ENCODE assay signal across 8 cellular contexts in the genomic region with DNA sequence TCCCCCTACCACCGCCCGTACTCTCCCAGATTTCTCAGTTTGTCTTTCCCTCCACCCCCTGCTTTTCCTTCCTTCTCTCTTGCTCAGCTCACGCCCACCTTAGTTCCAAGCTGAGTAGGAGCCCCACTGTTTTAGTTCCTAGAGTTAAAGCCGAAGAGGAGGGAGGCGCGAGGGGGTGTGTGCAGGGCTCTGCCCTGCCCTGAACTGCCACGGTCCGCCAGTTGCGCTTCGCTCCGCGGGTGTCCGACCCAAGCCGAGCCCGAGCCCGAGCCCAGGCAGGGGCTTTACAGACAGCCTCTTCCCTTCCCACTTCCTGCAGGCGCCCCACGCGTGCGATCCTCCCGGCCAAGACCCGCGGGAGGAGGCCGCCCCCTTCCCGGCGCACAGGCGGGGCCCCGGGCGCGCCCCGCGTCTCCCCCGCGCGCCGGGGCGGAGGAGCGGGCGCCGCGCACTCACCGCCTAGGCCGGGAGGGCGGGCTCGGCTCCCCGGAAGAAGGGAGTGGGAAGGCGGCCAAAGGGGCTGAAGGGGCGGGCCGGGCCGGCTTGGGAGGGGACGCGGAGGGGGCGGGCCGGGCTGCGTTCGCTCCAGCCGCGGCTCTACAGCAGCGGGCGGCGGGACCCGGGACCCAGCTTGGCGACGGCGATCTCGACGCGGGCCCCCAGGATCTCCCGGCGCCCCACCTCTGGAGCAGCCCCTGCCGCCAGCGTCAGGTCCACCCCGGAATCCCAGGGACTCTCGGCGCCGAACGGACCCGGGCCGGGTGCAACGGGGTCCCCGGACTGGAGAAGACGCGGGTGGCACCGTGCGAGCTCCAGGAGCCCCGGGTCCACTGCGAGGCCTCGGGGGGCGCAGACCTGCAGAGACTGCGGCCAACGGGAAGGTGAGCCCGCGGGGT. TPM values are rescaled to one million over a fixed set of nuclear protein-coding genes. Genes with fewer than 3 reads are reported as not detected.
A peak's percentile ranks its signal among the peaks of the same experiment; 100 is the strongest.
DNase-seq lines count a peak whose midpoint lies in the region; ATAC-seq and TF ChIP-seq lines count a peak whose summit lies in the region.

A gene with protein sequence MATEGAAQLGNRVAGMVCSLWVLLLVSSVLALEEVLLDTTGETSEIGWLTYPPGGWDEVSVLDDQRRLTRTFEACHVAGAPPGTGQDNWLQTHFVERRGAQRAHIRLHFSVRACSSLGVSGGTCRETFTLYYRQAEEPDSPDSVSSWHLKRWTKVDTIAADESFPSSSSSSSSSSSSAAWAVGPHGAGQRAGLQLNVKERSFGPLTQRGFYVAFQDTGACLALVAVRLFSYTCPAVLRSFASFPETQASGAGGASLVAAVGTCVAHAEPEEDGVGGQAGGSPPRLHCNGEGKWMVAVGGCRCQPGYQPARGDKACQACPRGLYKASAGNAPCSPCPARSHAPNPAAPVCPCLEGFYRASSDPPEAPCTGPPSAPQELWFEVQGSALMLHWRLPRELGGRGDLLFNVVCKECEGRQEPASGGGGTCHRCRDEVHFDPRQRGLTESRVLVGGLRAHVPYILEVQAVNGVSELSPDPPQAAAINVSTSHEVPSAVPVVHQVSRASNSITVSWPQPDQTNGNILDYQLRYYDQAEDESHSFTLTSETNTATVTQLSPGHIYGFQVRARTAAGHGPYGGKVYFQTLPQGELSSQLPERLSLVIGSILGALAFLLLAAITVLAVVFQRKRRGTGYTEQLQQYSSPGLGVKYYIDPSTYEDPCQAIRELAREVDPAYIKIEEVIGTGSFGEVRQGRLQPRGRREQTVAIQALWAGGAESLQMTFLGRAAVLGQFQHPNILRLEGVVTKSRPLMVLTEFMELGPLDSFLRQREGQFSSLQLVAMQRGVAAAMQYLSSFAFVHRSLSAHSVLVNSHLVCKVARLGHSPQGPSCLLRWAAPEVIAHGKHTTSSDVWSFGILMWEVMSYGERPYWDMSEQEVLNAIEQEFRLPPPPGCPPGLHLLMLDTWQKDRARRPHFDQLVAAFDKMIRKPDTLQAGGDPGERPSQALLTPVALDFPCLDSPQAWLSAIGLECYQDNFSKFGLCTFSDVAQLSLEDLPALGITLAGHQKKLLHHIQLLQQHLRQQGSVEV (plus strand): TSS at position 572 of the 896 bp plus-strand sequence. CDS start 8,152 bp downstream, outside the sequence.

- H3K4me1 Mint-ChIP-seq in activated B cell treated with CpG ODN at 0.5 μM for 24 hours: peaks cover 27% of the 10 kb centered on the region
- H3K4me1 Mint-ChIP-seq in central memory CD8-positive, alpha-beta T cell: peaks cover 26% of the 10 kb centered on the region

- POLR2A ChIA-PET in activated B cell treated with CpG ODN at 0.5 μM for 24 hours (lab: Charles Lee): interaction anchor here (0.6 to 3.1 kb wide), 14 partner anchors 12 to 1858 kb away, joined by 3 to 59 read pairs (median 5); a partner anchor contains a TSS

- DNase-seq in GM03348 (ENCODE audit: low spot score) (peak; percentile 85), HAP-1 (ENCODE audit: low spot score in 2 of 2) (peak; percentile 40 to 83), M059J (ENCODE audit: low read depth) (peak; percentile 24), activated B cell treated with CpG ODN at 0.5 μM for 24 hours (peak; percentile 70), kidney epithelial cell (ENCODE audit: low read depth) (no peak), NCI-H1694 treated with DMSO at 0.1 percent for 48 hours (lab: John Stamatoyannopoulos, UW) (no peak)
- DNase-seq in central memory CD8-positive, alpha-beta T cell (ENCODE audit: low spot score in 2 of 2): no peak
- DNase-seq in stimulated activated CD4-positive, alpha-beta T cell treated with anti-CD3 and anti-CD28 coated beads, Interleukin-15, amount 100 ng/mL, for 24 hours: peak; percentile 83

- peak within 1 kb of the TSS; percentile 95 for H3K27ac Mint-ChIP-seq in activated B cell treated with CpG ODN at 0.5 μM for 24 hours
- H3K27ac Mint-ChIP-seq in central memory CD8-positive, alpha-beta T cell (ENCODE audit: low read depth): peak within 1 kb of the TSS; percentile 82

- peaks cover 5% of the 10 kb centered on the region for H3K27me3 ChIP-seq in HAP-1 (ENCODE audit: low read depth)
- peaks cover 5% of the 10 kb centered on the region for H3K27me3 ChIP-seq in kidney epithelial cell (ENCODE audit: control insufficient read depth, insufficient read depth, low read length)

- in situ Hi-C loops in HAP-1 (cut with MboI; ENCODE audit: low sequenced_read_pairs): loop anchor here (10.0 kb wide), 2 partner anchors 150 to 360 kb away; no protein-coding TSS in a partner anchor

- H3K27me3 Mint-ChIP-seq in activated B cell treated with CpG ODN at 0.5 μM for 24 hours: no peaks in the 10 kb centered on the region
- peaks cover 12% of the 10 kb centered on the region for H3K27me3 Mint-ChIP-seq in central memory CD8-positive, alpha-beta T cell

- no peaks in the 10 kb centered on the region for H3K9me3 Mint-ChIP-seq in activated B cell treated with CpG ODN at 0.5 μM for 24 hours
- no peaks in the 10 kb centered on the region for H3K9me3 Mint-ChIP-seq in central memory CD8-positive, alpha-beta T cell

- TF ChIP-seq CTCF in activated B cell treated with CpG ODN at 0.5 μM for 24 hours (IDR thresholded peaks at IDR 0.05) (no peak), kidney epithelial cell (IDR thresholded peaks at IDR 0.05; ENCODE audit: insufficient read depth, low read length, poor library complexity, severe bottlenecking) (no peak)

- peaks cover 5% of the 10 kb centered on the region for H3K36me3 Mint-ChIP-seq in activated B cell treated with CpG ODN at 0.5 μM for 24 hours (ENCODE audit: low read depth)
- H3K36me3 Mint-ChIP-seq in central memory CD8-positive, alpha-beta T cell (ENCODE audit: insufficient read depth): peaks cover 3% of the 10 kb centered on the region

- ATAC-seq in activated B cell treated with CpG ODN at 0.5 μM for 24 hours (ENCODE audit: low read depth): peak; percentile 68
- ATAC-seq in central memory CD8-positive, alpha-beta T cell (replicated peaks; ENCODE audit: extremely low read depth, poor library complexity, severe bottlenecking): peak; percentile 70

- peak within 1 kb of the TSS; percentile 97 for H3K4me3 Mint-ChIP-seq in activated B cell treated with CpG ODN at 0.5 μM for 24 hours
- H3K4me3 Mint-ChIP-seq in central memory CD8-positive, alpha-beta T cell: peak within 1 kb of the TSS; percentile 94

- H3K9me3 ChIP-seq in HAP-1: no peaks in the 10 kb centered on the region

- H3K4me3 ChIP-seq in HAP-1 (peak within 1 kb of the TSS; percentile 42), kidney epithelial cell (ENCODE audit: low read depth, low read length) (peak within 1 kb of the TSS; percentile 66)

- H3K36me3 ChIP-seq in HAP-1 (replicated peaks): no peaks in the 10 kb centered on the region
- H3K36me3 ChIP-seq in kidney epithelial cell (ENCODE audit: control insufficient read depth, insufficient read depth, low read length): no peaks in the 10 kb centered on the region

- H3K4me1 ChIP-seq in HAP-1: no peaks in the 10 kb centered on the region

- CTCF ChIA-PET in activated B cell treated with CpG ODN at 0.5 μM for 24 hours (lab: Charles Lee): interaction anchor here (0.7 to 3.3 kb wide), 15 partner anchors 8 to 361 kb away, joined by 3 to 44 read pairs (median 5); no protein-coding TSS in a partner anchor

- intact Hi-C loops in activated B cell treated with CpG ODN at 0.5 μM for 24 hours (cut with micrococcal nuclease): loop anchor here (1.0 to 10.0 kb wide), 11 partner anchors 12 to 528 kb away; a partner anchor contains a TSS

RNA-seq across cellular contexts. Expression of the gene that starts here (rescaled TPM):
- 0.02 TPM in 1 of 2 replicates, not detected in the other for total RNA-seq in M059J (2014; rRNA removed; shearing (Covaris generic))
- 20.9 and 21.4 TPM in 2 replicates for total RNA-seq in activated B cell treated with CpG ODN at 0.5 μM for 24 hours
- total RNA-seq in kidney epithelial cell: 3.3 and 7.7 TPM in 2 replicates

Comparison
In these comparisons a context has a peak if more than half of its experiments do, and no peak if none do; other contexts are left out.
1. Peak in DNase-seq in M059J; RNA of the gene not detected or under 1 TPM.
2. DNase-seq: peak in GM03348 (single experiment), HAP-1 (2 of 2), activated B cell treated with CpG ODN at 0.5 μM for 24 hours (single experiment) and stimulated activated CD4-positive, alpha-beta T cell treated with anti-CD3 and anti-CD28 coated beads, Interleukin-15, amount 100 ng/mL, for 24 hours (single experiment); none in central memory CD8-positive, alpha-beta T cell (0 of 2), kidney epithelial cell (single experiment) and NCI-H1694 treated with DMSO at 0.1 percent for 48 hours (single experiment).